Comparison of ENCODE assay signal across 8 cellular contexts in genomic region chr9:98998441-98999151, GRCh38. TPM values are rescaled to one million over a fixed set of nuclear protein-coding genes. Genes with fewer than 3 reads are reported as not detected.
A peak's percentile ranks its signal among the peaks of the same experiment; 100 is the strongest.
DNase-seq lines count a peak whose midpoint lies in the region; ATAC-seq, FAIRE-seq and TF ChIP-seq lines count a peak whose summit lies in the region.

No MANE protein-coding gene starts in this region.

- DNase-seq in AG08396 (ENCODE audit: low spot score) = peak; percentile 84
- peak; percentile 62 for DNase-seq in M059J (ENCODE audit: low read depth)
- peak; percentile 78 for DNase-seq in activated CD4-positive, CD25-positive, alpha-beta regulatory T cell treated with anti-CD3 and anti-CD28 coated beads, Interleukin-2, amount 50 U/mL, for 72 hours
- DNase-seq in coronary artery (ENCODE audit: low spot score) = peak; percentile 90
- DNase-seq in HepG2 (ENCODE audit: low spot score) = peak; percentile 20
- DNase-seq in stimulated activated CD4-positive, alpha-beta T cell treated with anti-CD3 and anti-CD28 coated beads, Interleukin-2, amount 100 ng/mL, for 48 hours = peak; percentile 63 to 68

- H3K4me3 ChIP-seq in coronary artery (peak overlapping the region; percentile 35), HepG2 (replicated peaks in 1 of 3; ENCODE audit: insufficient read depth in 1 of 3, low read depth in 2 of 3, low read length in 3 of 3) (no peak overlapping the region)

- no TSS peak for BruUV-seq in HepG2 (replicated peaks; lab: Mats Ljungman, UMichigan)

- no peaks in the 10 kb centered on the region for H3K4me1 ChIP-seq in HepG2 (ENCODE audit: insufficient read depth, low read length)

- peak overlapping the region; percentile 82 to 88 for H3K27ac ChIP-seq in coronary artery
- no peak overlapping the region for H3K27ac ChIP-seq in HepG2 (ENCODE audit: extremely low read length, insufficient read depth, low read length)

- in situ Hi-C loops in HepG2 (cut with HindIII; ENCODE audit: extremely low pct_ligation_motif_present, low pct_unique_long_range_greater_than_20kb) = loop anchor here (5.0 kb wide), 2 partner anchors 139 to 151 kb away; no protein-coding TSS in a partner anchor

- POLR2A ChIA-PET in HepG2 (lab: Yijun Ruan, JAX) = no interaction called here

- no peaks in the 10 kb centered on the region for H3K9me3 ChIP-seq in HepG2 (ENCODE audit: low read length)

- FAIRE-seq in HepG2 (lab: Jason Lieb, UNC) = no peak

- no peak overlapping the region for H2AFZ ChIP-seq in HepG2 (ENCODE audit: low read length)

- H3K9ac ChIP-seq in HepG2 (ENCODE audit: insufficient read depth, low read depth, low read length) = no peak overlapping the region

- TF ChIP-seq RAD21 in HepG2 (CRISPR knock-in tag; IDR thresholded peaks at IDR 0.05) = peak; percentile 53; the same call in 1 of the 2 replicates

- TF ChIP-seq EP300 in HepG2 (IDR thresholded peaks at IDR 0.05; ENCODE audit: low read depth in 2 of 2, low read length in 2 of 2) (no peak), HepG2 (CRISPR knock-in tag; IDR thresholded peaks at IDR 0.05; ENCODE audit: borderline replicate concordance) (no peak)

- H3K4me2 ChIP-seq in HepG2 (ENCODE audit: low read depth, low read length) = no peak overlapping the region

- H3K27me3 ChIP-seq in HepG2 (ENCODE audit: control insufficient read depth in 1 of 2, insufficient read depth in 2 of 2, low read length in 2 of 2) = peaks cover 0 to 9% of the 10 kb centered on the region in 2 experiments; a peak in 1 of 5 replicates

- ATAC-seq in GM18498 (IDR thresholded peaks at IDR 0.05; ENCODE audit: unreplicated experiment) (peak; percentile 62), HepG2 (peak; percentile 97), GM21381 (IDR thresholded peaks at IDR 0.05; ENCODE audit: unreplicated experiment) (no peak)

- H4K20me1 ChIP-seq in HepG2 (ENCODE audit: insufficient read depth, low read length) = no peaks in the 10 kb centered on the region

- CTCF ChIA-PET in HepG2 (lab: Yijun Ruan, JAX; ENCODE audit: low intra/inter-chr PET ratio, low total read pairs) = interaction anchor here (1.3 to 2.5 kb wide), 2 partner anchors 23 to 150 kb away, joined by 5 to 27 read pairs; no protein-coding TSS in a partner anchor

- TF ChIP-seq CTCF in coronary artery (IDR thresholded peaks at IDR 0.05) = peak; percentile 90
- peak; percentile 92 for TF ChIP-seq CTCF in HepG2 (CRISPR knock-in tag; IDR thresholded peaks at IDR 0.05)

- no peaks in the 10 kb centered on the region for H3K36me3 ChIP-seq in HepG2 (replicated peaks in 1 of 2; ENCODE audit: control insufficient read depth in 1 of 2, insufficient read depth in 2 of 2, low read length in 2 of 2)

- H3K79me2 ChIP-seq in HepG2 (ENCODE audit: insufficient read depth, low read length) = no peaks in the 10 kb centered on the region

- 27% methylated on average over 10 of the region's 19 CpGs for WGBS in HepG2 (ENCODE audit: low lambda C conversion rate)

- intact Hi-C loops in HepG2 (cut with micrococcal nuclease; ENCODE audit: unreplicated experiment) = loop anchor here (1.0 kb wide), 1 partner anchor 150 kb away; no protein-coding TSS in a partner anchor

- TF ChIP-seq POLR2A in HepG2 (IDR thresholded peaks at IDR 0.05; ENCODE audit: insufficient read depth in 1 of 2, low read depth in 2 of 2, low read length in 2 of 2) = no peak

TF ChIP-seq in HepG2, 621 proteins besides CTCF, POLR2A, EP300 and RAD21 (continues in another document):
- TF ChIP-seq BCL3 (CRISPR knock-in tag; IDR thresholded peaks at IDR 0.05) (peak; percentile 54; the same call in 1 of the 2 replicates), HNRNPH1 (optimal IDR thresholded peaks at IDR 0.05; ENCODE audit: low read depth, low read length) (no peak), KDM5B (CRISPR knock-in tag; IDR thresholded peaks at IDR 0.05; ENCODE audit: borderline replicate concordance) (0 out of 2 replicates have a peak, but pooled peaks have one; percentile 51), ZNF160 (CRISPR knock-in tag; IDR thresholded peaks at IDR 0.05) (no peak), GABPB1 (CRISPR knock-in tag; IDR thresholded peaks at IDR 0.05) (no peak)
- TF ChIP-seq, protein P1, sequence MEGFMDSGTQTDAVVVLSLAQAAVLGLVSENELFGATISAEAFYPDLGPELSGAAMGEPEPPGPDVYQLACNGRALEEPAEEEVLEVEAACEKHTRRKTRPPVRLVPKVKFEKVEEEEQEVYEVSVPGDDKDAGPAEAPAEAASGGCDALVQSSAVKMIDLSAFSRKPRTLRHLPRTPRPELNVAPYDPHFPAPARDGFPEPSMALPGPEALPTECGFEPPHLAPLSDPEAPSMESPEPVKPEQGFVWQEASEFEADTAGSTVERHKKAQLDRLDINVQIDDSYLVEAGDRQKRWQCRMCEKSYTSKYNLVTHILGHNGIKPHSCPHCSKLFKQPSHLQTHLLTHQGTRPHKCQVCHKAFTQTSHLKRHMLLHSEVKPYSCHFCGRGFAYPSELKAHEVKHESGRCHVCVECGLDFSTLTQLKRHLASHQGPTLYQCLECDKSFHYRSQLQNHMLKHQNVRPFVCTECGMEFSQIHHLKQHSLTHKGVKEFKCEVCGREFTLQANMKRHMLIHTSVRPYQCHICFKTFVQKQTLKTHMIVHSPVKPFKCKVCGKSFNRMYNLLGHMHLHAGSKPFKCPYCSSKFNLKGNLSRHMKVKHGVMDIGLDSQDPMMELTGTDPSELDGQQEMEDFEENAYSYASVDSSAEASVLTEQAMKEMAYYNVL (CRISPR knock-in tag; IDR thresholded peaks at IDR 0.05; ENCODE audit: borderline replicate concordance) = peak; percentile 55; the same call in 1 of the 2 replicates
- TF ChIP-seq, protein P2, sequence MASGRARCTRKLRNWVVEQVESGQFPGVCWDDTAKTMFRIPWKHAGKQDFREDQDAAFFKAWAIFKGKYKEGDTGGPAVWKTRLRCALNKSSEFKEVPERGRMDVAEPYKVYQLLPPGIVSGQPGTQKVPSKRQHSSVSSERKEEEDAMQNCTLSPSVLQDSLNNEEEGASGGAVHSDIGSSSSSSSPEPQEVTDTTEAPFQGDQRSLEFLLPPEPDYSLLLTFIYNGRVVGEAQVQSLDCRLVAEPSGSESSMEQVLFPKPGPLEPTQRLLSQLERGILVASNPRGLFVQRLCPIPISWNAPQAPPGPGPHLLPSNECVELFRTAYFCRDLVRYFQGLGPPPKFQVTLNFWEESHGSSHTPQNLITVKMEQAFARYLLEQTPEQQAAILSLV (CRISPR knock-in tag; IDR thresholded peaks at IDR 0.05; ENCODE audit: borderline replicate concordance) = peak; percentile 63; the same call in 1 of the 2 replicates

RNA-seq across cellular contexts. Expression of gene COL15A1, which starts 54.9 kb away (rescaled TPM):
- 2.9 and 4.2 TPM in 2 replicates for total RNA-seq in M059J (2014; rRNA removed; shearing (Covaris generic))
- total RNA-seq in HepG2 (2016; rRNA removed; fragmentation: Illumina TruSeq; extraction: Trizol) = not detected in 2 replicates
- not detected in 2 replicates for total RNA-seq in HepG2 (2016; cell fraction: cytosol; rRNA removed; fragmentation: Illumina TruSeq; extraction: Trizol; ENCODE audit: low read depth)
- not detected in 2 replicates for total RNA-seq in HepG2 (2016; cell fraction: insoluble cytoplasmic fraction; rRNA removed; fragmentation: Illumina TruSeq; extraction: Trizol)
- not detected in 2 replicates for total RNA-seq in HepG2 (2016; cell fraction: membrane; rRNA removed; fragmentation: Illumina TruSeq; extraction: Trizol)
- not detected in 2 replicates for total RNA-seq in HepG2 (2016; cell fraction: nucleus; rRNA removed; fragmentation: Illumina TruSeq; extraction: Trizol)
- not detected in 2 replicates for polyA plus RNA-seq in HepG2 (2011; rRNA removed)
- polyA plus RNA-seq in HepG2 (2011; cell fraction: cytosol; rRNA removed) = not detected in 2 replicates
- not detected in 2 replicates for polyA plus RNA-seq in HepG2 (2011; cell fraction: nucleus; rRNA removed)
- not detected in 2 replicates for polyA plus RNA-seq in HepG2 (2012)
- polyA plus RNA-seq in HepG2 (2016; cell fraction: cytosol; fragmentation: Illumina TruSeq; extraction: Trizol; ENCODE audit: low read depth) = not detected in 2 replicates
- not detected in 2 replicates for polyA plus RNA-seq in HepG2 (2016; cell fraction: insoluble cytoplasmic fraction; fragmentation: Illumina TruSeq; extraction: Trizol; ENCODE audit: low read depth)
- not detected in 2 replicates for polyA plus RNA-seq in HepG2 (2016; cell fraction: membrane; fragmentation: Illumina TruSeq; extraction: Trizol; ENCODE audit: low read depth)
- not detected in 2 replicates for polyA plus RNA-seq in HepG2 (2016; cell fraction: nucleus; fragmentation: Illumina TruSeq; extraction: Trizol; ENCODE audit: insufficient read depth, low read depth)
- 2.3 TPM in 1 of 2 replicates, not detected in the other for polyA minus RNA-seq in HepG2 (2011; rRNA and poly(A)+ RNA removed; ENCODE audit: low replicate concordance)
- polyA minus RNA-seq in HepG2 (2011; cell fraction: cytosol; rRNA and poly(A)+ RNA removed) = not detected in 2 replicates
- polyA minus RNA-seq in HepG2 (2011; cell fraction: nucleus; rRNA and poly(A)+ RNA removed) = not detected in 2 replicates

Comparison
In these comparisons a context has a peak if more than half of its experiments do, and no peak if none do; other contexts are left out.
1. DNase-seq: peak in every context shown above with its lines; median percentile 90 in coronary artery; 84 in AG08396; 78 in activated CD4-positive, CD25-positive, alpha-beta regulatory T cell treated with anti-CD3 and anti-CD28 coated beads, Interleukin-2, amount 50 U/mL, for 72 hours; 66 in stimulated activated CD4-positive, alpha-beta T cell treated with anti-CD3 and anti-CD28 coated beads, Interleukin-2, amount 100 ng/mL, for 48 hours; 62 in M059J; 20 in HepG2.